ENCODE assay signal across 22 cellular contexts in genomic region chr20:48701702-48702101, GRCh38.
"Had no signal": no experiment of that assay in that cellular context is flagged by ENCODE, and none has a peak within 500 bp of the region (broad histone marks: within the 10 kb centered on the region; RNA-seq: fewer than 3 reads in every experiment).

No MANE protein-coding gene starts in this region.

- ATAC-seq: gastroesophageal sphincter, heart right ventricle, pancreas, right lobe of liver had no signal

- H3K27ac ChIP-seq: esophagus muscularis mucosa, gastroesophageal sphincter, left ventricle myocardium inferior, pancreas, right lobe of liver, SK-N-MC had no signal

- H3K27me3 ChIP-seq: esophagus muscularis mucosa, gastroesophageal sphincter, heart right ventricle, pancreas, right lobe of liver, tibial artery had no signal

- H3K9me3 ChIP-seq: esophagus muscularis mucosa, gastroesophageal sphincter, heart right ventricle, left ventricle myocardium inferior, pancreas, right lobe of liver, tibial artery had no signal

- H3K4me3 ChIP-seq: esophagus muscularis mucosa, gastroesophageal sphincter, heart right ventricle, left ventricle myocardium inferior, pancreas, right lobe of liver, SK-N-MC, smooth muscle cell, tibial artery had no signal

- H3K36me3 ChIP-seq: gastroesophageal sphincter, pancreas, tibial artery had no signal

- DNase-seq: activated B cell treated with CpG ODN at 0.5 μM for 24 hours; activated CD4-positive, alpha-beta T cell treated with anti-CD3 and anti-CD28 coated beads for 48 hours; activated naive CD4-positive, alpha-beta T cell treated with Interleukin-2 at 50 U/mL for 16 hours; cerebellar nuclear complex; cortex of kidney; effector CD4-positive, alpha-beta T cell; heart right ventricle; kidney glomerular epithelial cell; left ventricle myocardium inferior; mammary epithelial cell; midbrain; right lobe of liver; stimulated activated CD4-positive, alpha-beta T cell treated with anti-CD3 and anti-CD28 coated beads, Interleukin-4, amount 100 ng/mL, for 4 hours; stimulated activated naive CD4-positive, alpha-beta T cell; substantia nigra; T-helper 9 cell had no signal

- H3K27me3 Mint-ChIP-seq: activated B cell treated with CpG ODN at 0.5 μM for 24 hours had no signal

- H3K4me3 Mint-ChIP-seq: activated B cell treated with CpG ODN at 0.5 μM for 24 hours had no signal

- H3K27ac Mint-ChIP-seq: activated B cell treated with CpG ODN at 0.5 μM for 24 hours had no signal

- H3K9me3 Mint-ChIP-seq: activated B cell treated with CpG ODN at 0.5 μM for 24 hours had no signal
